8 cellular contexts compared by ENCODE assay signal in genomic region chr2:177254433-177255226, GRCh38. TPM values are rescaled to one million over a fixed set of nuclear protein-coding genes. Genes with fewer than 3 reads are reported as not detected.
A peak's percentile ranks its signal among the peaks of the same experiment; 100 is the strongest.
DNase-seq lines count a peak whose midpoint lies in the region; ATAC-seq and TF ChIP-seq lines count a peak whose summit lies in the region.

No MANE protein-coding gene starts in this region.

- peak overlapping the region; percentile 62 for H3K27ac ChIP-seq in colonic mucosa

- peaks cover 42% of the 10 kb centered on the region for H3K4me1 ChIP-seq in colonic mucosa

- H3K9me3 Mint-ChIP-seq in mesothelial cell of epicardium = peaks cover 5% of the 10 kb centered on the region

- H3K27me3 ChIP-seq in colonic mucosa = no peaks in the 10 kb centered on the region

- H3K27me3 Mint-ChIP-seq in mesothelial cell of epicardium (ENCODE audit: low read depth) = no peaks in the 10 kb centered on the region

- H3K27ac Mint-ChIP-seq in mesothelial cell of epicardium = peak overlapping the region; percentile 58

- peak overlapping the region in 1 of 2 donors; percentile 22 for H3K9ac ChIP-seq in colonic mucosa (ENCODE audit: low read depth in 2 of 2, low read length in 2 of 2)

- no peaks in the 10 kb centered on the region for H3K9me3 ChIP-seq in colonic mucosa

- peak; percentile 60 for DNase-seq in ELF-1 (ENCODE audit: low read depth, low spot score)
- DNase-seq in NCI-H69 (lab: John Stamatoyannopoulos, UW) = peak; percentile 53
- peak; percentile 87 for DNase-seq in colonic mucosa
- peak; percentile 29 to 47 for DNase-seq in mesothelial cell of epicardium (ENCODE audit: low spot score in 2 of 2, unreplicated experiment in 2 of 2)
- no peak for DNase-seq in DMS79 (lab: John Stamatoyannopoulos, UW)
- no peak for DNase-seq in kidney glomerular epithelial cell (lab: John Stamatoyannopoulos, UW)
- DNase-seq in activated CD8-positive, alpha-beta memory T cell treated with anti-CD3 and anti-CD28 coated beads for 24 hours = no peak

- no peak for ATAC-seq in GM19023 (IDR thresholded peaks at IDR 0.05; ENCODE audit: unreplicated experiment)

- no peaks in the 10 kb centered on the region for H3K36me3 ChIP-seq in colonic mucosa

- no peak overlapping the region for H3K4me3 Mint-ChIP-seq in mesothelial cell of epicardium

- no peak overlapping the region for H3K4me3 ChIP-seq in colonic mucosa

- H3K36me3 Mint-ChIP-seq in mesothelial cell of epicardium = peaks cover 21% of the 10 kb centered on the region

- intact Hi-C loops in colonic mucosa (cut with DNase I) = loop anchor here (5.0 kb wide), 1 partner anchor 87 kb away; no protein-coding TSS in a partner anchor

- peaks cover 64% of the 10 kb centered on the region for H3K4me1 Mint-ChIP-seq in mesothelial cell of epicardium

- TF ChIP-seq CTCF in colonic mucosa (IDR thresholded peaks at IDR 0.05) (peak; percentile 51), mesothelial cell of epicardium (IDR thresholded peaks at IDR 0.05; ENCODE audit: unreplicated experiment) (peak; percentile 54)

RNA-seq across cellular contexts. Expression of gene NFE2L2, which starts 9.9 kb away (rescaled TPM):
- total RNA-seq in colonic mucosa (10 to 100 TPM; 81.5 to 87.6 TPM), mesothelial cell of epicardium (93.1 to 93.9 TPM (median 93.3 TPM) in 3 replicates)

RNA-seq across cellular contexts. Expression of gene HNRNPA3, which starts 42.0 kb away (rescaled TPM):
- total RNA-seq in colonic mucosa (100 to 1,000 TPM; 147 to 278 TPM), mesothelial cell of epicardium (264 to 274 TPM (median 269 TPM) in 3 replicates)

Comparison
In these comparisons a context has a peak if more than half of its experiments do, and no peak if none do; other contexts are left out.
1. DNase-seq: peak in ELF-1 (single experiment), NCI-H69 (single experiment), colonic mucosa (single experiment) and mesothelial cell of epicardium (2 of 2); none in DMS79 (single experiment), kidney glomerular epithelial cell (single experiment) and activated CD8-positive, alpha-beta memory T cell treated with anti-CD3 and anti-CD28 coated beads for 24 hours (single experiment).